Comparison of ENCODE assay signal across 11 cellular contexts in genomic region chr3:151316267-151316991, GRCh38. TPM values are rescaled to one million over a fixed set of nuclear protein-coding genes. Genes with fewer than 3 reads are reported as not detected.
A peak's percentile ranks its signal among the peaks of the same experiment; 100 is the strongest.
DNase-seq lines count a peak whose midpoint lies in the region; ATAC-seq and TF ChIP-seq lines count a peak whose summit lies in the region.
"Had no signal": no experiment of that assay in that cellular context is flagged by ENCODE, and none has a peak within 500 bp of the region (broad histone marks: within the 10 kb centered on the region; RNA-seq: fewer than 3 reads in every experiment).

A gene with protein sequence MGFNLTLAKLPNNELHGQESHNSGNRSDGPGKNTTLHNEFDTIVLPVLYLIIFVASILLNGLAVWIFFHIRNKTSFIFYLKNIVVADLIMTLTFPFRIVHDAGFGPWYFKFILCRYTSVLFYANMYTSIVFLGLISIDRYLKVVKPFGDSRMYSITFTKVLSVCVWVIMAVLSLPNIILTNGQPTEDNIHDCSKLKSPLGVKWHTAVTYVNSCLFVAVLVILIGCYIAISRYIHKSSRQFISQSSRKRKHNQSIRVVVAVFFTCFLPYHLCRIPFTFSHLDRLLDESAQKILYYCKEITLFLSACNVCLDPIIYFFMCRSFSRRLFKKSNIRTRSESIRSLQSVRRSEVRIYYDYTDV (minus strand): TSS chr3:151316820. CDS start chr3:151300100, 16,720 bp downstream.

- no peak within 1 kb of the TSS for H3K27ac Mint-ChIP-seq in CD14-positive monocyte
- H3K27ac Mint-ChIP-seq: activated B cell treated with CpG ODN at 0.5 μM for 24 hours had no signal

- H3K36me3 Mint-ChIP-seq in CD14-positive monocyte, result no peaks in the 10 kb centered on the region

- H3K27me3 Mint-ChIP-seq in CD14-positive monocyte (ENCODE audit: low read depth in 3 of 3), result peaks cover 0 to 2% (median 0%) of the 10 kb centered on the region in 3 donors
- H3K27me3 Mint-ChIP-seq: activated B cell treated with CpG ODN at 0.5 μM for 24 hours had no signal

- peak; percentile 19 to 32 for DNase-seq in activated CD4-positive, alpha-beta T cell treated with anti-CD3 and anti-CD28 coated beads, Interleukin-2, amount 50 U/mL, for 48 hours
- peak; percentile 53 for DNase-seq in iPS-NIHi7 (ENCODE audit: extremely low spot score)
- DNase-seq in SJCRH30, result no peak
- DNase-seq in DMS 273 treated with DMSO at 0.1 percent for 48 hours (lab: John Stamatoyannopoulos, UW), result no peak
- DNase-seq in CD14-positive monocyte (ENCODE audit: low spot score), result no peak
- DNase-seq in effector CD8-positive, alpha-beta T cell (lab: John Stamatoyannopoulos, UW), result no peak
- DNase-seq: activated B cell treated with CpG ODN at 0.5 μM for 24 hours; effector memory CD4-positive, alpha-beta T cell had no signal

- peak within 1 kb of the TSS; percentile 57 for H3K27ac ChIP-seq in ACC112 (ENCODE audit: low read depth, low read length)
- H3K27ac ChIP-seq in SJCRH30, result no peak within 1 kb of the TSS

- H3K27me3 ChIP-seq in ACC112 (ENCODE audit: insufficient read depth, low read length), result no peaks in the 10 kb centered on the region
- H3K27me3 ChIP-seq in SJCRH30, result peaks cover 9% of the 10 kb centered on the region; the same call in 1 of the 2 replicates

- H3K9me3 ChIP-seq in SJCRH30 (replicated peaks), result no peaks in the 10 kb centered on the region

- ATAC-seq in GM21390 (IDR thresholded peaks at IDR 0.05; ENCODE audit: unreplicated experiment), result peak; percentile 50

- H2AFZ ChIP-seq in ACC112 (ENCODE audit: low read length, unreplicated experiment), result no peak within 1 kb of the TSS

- peak within 1 kb of the TSS; percentile 24; the same call in 1 of the 2 replicates for H3K4me3 ChIP-seq in ACC112 (ENCODE audit: low read depth, low read length)
- H3K4me3 ChIP-seq in SJCRH30, result no peak within 1 kb of the TSS
- H3K4me3 ChIP-seq: lung had no signal

- TF ChIP-seq CTCF in CD14-positive monocyte (IDR thresholded peaks at IDR 0.05), result no peak

- no peak within 1 kb of the TSS for H3K4me3 Mint-ChIP-seq in CD14-positive monocyte
- H3K4me3 Mint-ChIP-seq: activated B cell treated with CpG ODN at 0.5 μM for 24 hours had no signal

- H3K4me1 Mint-ChIP-seq in CD14-positive monocyte, result peaks cover 37% of the 10 kb centered on the region
- H3K4me1 Mint-ChIP-seq: activated B cell treated with CpG ODN at 0.5 μM for 24 hours had no signal

- H3K4me1 ChIP-seq in ACC112 (ENCODE audit: control insufficient read depth, insufficient read depth, low read length, unreplicated experiment) (peaks cover 64% of the 10 kb centered on the region), SJCRH30 (no peaks in the 10 kb centered on the region)

- no peaks in the 10 kb centered on the region for H3K79me2 ChIP-seq in ACC112 (ENCODE audit: control insufficient read depth, insufficient read depth, low read length, unreplicated experiment)

- intact Hi-C loops in CD14-positive monocyte (cut with micrococcal nuclease), result no loop called here

- no peaks in the 10 kb centered on the region for H3K9me3 Mint-ChIP-seq in CD14-positive monocyte
- H3K9me3 Mint-ChIP-seq: activated B cell treated with CpG ODN at 0.5 μM for 24 hours had no signal

- no peaks in the 10 kb centered on the region for H3K36me3 ChIP-seq in ACC112 (ENCODE audit: insufficient read depth, low read length)
- H3K36me3 ChIP-seq in SJCRH30, result no peaks in the 10 kb centered on the region

RNA-seq across cellular contexts. Expression of the gene that starts here (rescaled TPM):
- not detected in 2 replicates for total RNA-seq in SJCRH30 (2014; rRNA removed; shearing (Covaris generic))
- polyA plus RNA-seq in CD14-positive monocyte, result under 1 TPM in 1 of 2 donors, not detected in 1; 0.15 TPM
- total RNA-seq: activated B cell treated with CpG ODN at 0.5 μM for 24 hours had no signal

Comparison
In these comparisons a context has a peak if more than half of its experiments do, and no peak if none do; other contexts are left out.
1. DNase-seq: peak in activated CD4-positive, alpha-beta T cell treated with anti-CD3 and anti-CD28 coated beads, Interleukin-2, amount 50 U/mL, for 48 hours (2 of 2) and iPS-NIHi7 (single experiment); none in SJCRH30 (0 of 2), DMS 273 treated with DMSO at 0.1 percent for 48 hours (single experiment), CD14-positive monocyte (single experiment) and effector CD8-positive, alpha-beta T cell (single experiment).